Comparison of ENCODE assay signal across 8 cellular contexts in genomic region chr17:2137342-2138098, GRCh38.
DNase-seq lines count a peak whose midpoint lies in the region; ATAC-seq, FAIRE-seq and TF ChIP-seq lines count a peak whose summit lies in the region.

No MANE protein-coding gene starts in this region.

- no peak overlapping the region for H4K91ac ChIP-seq in H1 (replicated peaks; ENCODE audit: insufficient read length, low read length)

- no peak overlapping the region for H2AFZ ChIP-seq in H1 (ENCODE audit: low read length)

- peaks cover 2% of the 10 kb centered on the region; the same call in 1 of the 2 replicates for H3K79me1 ChIP-seq in H1 (ENCODE audit: low read depth, low read length)

- TF ChIP-seq CTCF in H1 (IDR thresholded peaks at IDR 0.05; ENCODE audit: control extremely low read depth in 1 of 3, insufficient read depth in 1 of 3, low read depth in 1 of 3, low read length in 3 of 3) (no peak), psoas muscle (IDR thresholded peaks at IDR 0.05) (no peak)

- ATAC-seq in activated naive CD4-positive, alpha-beta T cell treated with anti-CD3 and anti-CD28 coated beads, Interleukin-2, amount 50 U/mL, for 72 hours: peak in 1 of 2 donors; percentile 51
- peak; percentile 86 to 94 (median 92) for ATAC-seq in psoas muscle

- H3K4ac ChIP-seq in H1 (replicated peaks; ENCODE audit: insufficient read length, low read depth, low read length): no peak overlapping the region

- no peak overlapping the region for H3K9ac ChIP-seq in H1 (replicated peaks in 1 of 4; ENCODE audit: extremely low read depth in 1 of 4, low read depth in 3 of 4, low read length in 3 of 4)

- WGBS in H1 (ENCODE audit: extremely low coverage in 1 of 2, insufficient coverage in 1 of 2, insufficient read length in 1 of 2, insufficient replicate concordance in 2 of 2, low coverage in 1 of 2, low lambda C conversion rate in 2 of 2, missing lambda C conversion rate in 1 of 2), 2 experiments: 42% methylated on average over 11 of the region's 11 CpGs; no CpG with 5 or more reads in 1 of the 2 experiments
- 66 to 76% (median 66%) methylated on average over 11 of the region's 11 CpGs for WGBS in psoas muscle, 3 donors

- no peak overlapping the region for H3K27ac ChIP-seq in H1 (ENCODE audit: low read depth, low read length)
- H3K27ac ChIP-seq in psoas muscle: peak overlapping the region; percentile 68

- H3K36me3 ChIP-seq in H1 (ENCODE audit: control insufficient read depth in 2 of 4, insufficient read depth in 4 of 4, low read length in 3 of 4) (no peaks in the 10 kb centered on the region), psoas muscle (ENCODE audit: insufficient read depth in 1 of 2, low read depth in 1 of 2) (no peaks in the 10 kb centered on the region)

- POLR2A ChIA-PET in H1 (lab: Charles Lee; ENCODE audit: partially characterized antibody): interaction anchor here (0.6 to 0.9 kb wide), 2 partner anchors 165 to 335 kb away, joined by 3 read pairs; no protein-coding TSS in a partner anchor

- H2BK20ac ChIP-seq in H1 (ENCODE audit: low read length): no peak overlapping the region

- H3K9me3 ChIP-seq in H1 (ENCODE audit: insufficient read depth in 2 of 2, low read depth in 1 of 2, low read length in 1 of 2) (no peaks in the 10 kb centered on the region), psoas muscle (no peaks in the 10 kb centered on the region)

- peak overlapping the region; percentile 81; the same call in 1 of the 2 replicates for H2BK12ac ChIP-seq in H1 (ENCODE audit: low read depth, low read length)

- no peak overlapping the region for H2BK15ac ChIP-seq in H1 (ENCODE audit: low read length)

- no peak overlapping the region for H3K56ac ChIP-seq in H1 (replicated peaks; ENCODE audit: insufficient read length, low read depth, low read length)

- H3K4me2 ChIP-seq in H1 (ENCODE audit: insufficient read depth in 1 of 2, low read depth in 2 of 2, low read length in 2 of 2): peak overlapping the region; percentile 42 to 44

- no peak overlapping the region for H2BK5ac ChIP-seq in H1 (ENCODE audit: low read depth, low read length)

- no peak overlapping the region for H2BK120ac ChIP-seq in H1 (replicated peaks; ENCODE audit: low read depth, low read length)

- H3K9me3 Mint-ChIP-seq in activated naive CD4-positive, alpha-beta T cell treated with anti-CD3 and anti-CD28 coated beads, Interleukin-2, amount 50 U/mL, for 72 hours: no peaks in the 10 kb centered on the region

- 0 out of 4 replicates have a peak, but pooled peaks of 1 of the 2 experiments have one; percentile 3 for TF ChIP-seq RAD21 in H1 (IDR thresholded peaks at IDR 0.05 in 1 of 2, conservative IDR thresholded peaks at IDR 0.05 in 1 of 2; ENCODE audit: low read depth in 2 of 2, low read length in 2 of 2)

- peaks cover 0 to 3% of the 10 kb centered on the region in 2 experiments for H4K20me1 ChIP-seq in H1 (replicated peaks in 1 of 2; ENCODE audit: control insufficient read depth in 1 of 2, insufficient read depth in 2 of 2, low read length in 2 of 2)

- H3K18ac ChIP-seq in H1 (ENCODE audit: extremely low read depth, low read length): 0 out of 2 replicates have a peak overlapping the region, but pooled peaks have one; percentile 9

- no peaks in the 10 kb centered on the region for H3K23me2 ChIP-seq in H1 (ENCODE audit: low read depth, low read length)

- H3K79me2 ChIP-seq in H1 (ENCODE audit: control insufficient read depth in 1 of 2, insufficient read depth in 2 of 2, low read length in 2 of 2): no peaks in the 10 kb centered on the region

- no peak for TF ChIP-seq EP300 in H1 (IDR thresholded peaks at IDR 0.05; ENCODE audit: borderline replicate concordance in 1 of 2, low read depth in 2 of 2, low read length in 2 of 2)

- H3K23ac ChIP-seq in H1 (ENCODE audit: insufficient read length): no peak overlapping the region

- H3K14ac ChIP-seq in H1 (ENCODE audit: insufficient read length): no peak overlapping the region

- H3K36me3 Mint-ChIP-seq in activated naive CD4-positive, alpha-beta T cell treated with anti-CD3 and anti-CD28 coated beads, Interleukin-2, amount 50 U/mL, for 72 hours: peaks cover 0 to 11% of the 10 kb centered on the region in 2 donors

- H4K5ac ChIP-seq in H1 (ENCODE audit: insufficient read length, low read depth, low read length): no peak overlapping the region

- peak; percentile 95 for FAIRE-seq in H1 (lab: Jason Lieb, UNC)

- TF ChIP-seq POLR2A in H1 (IDR thresholded peaks at IDR 0.05; ENCODE audit: control extremely low read depth in 1 of 2, low read depth in 2 of 2, low read length in 2 of 2): no peak

- intact Hi-C loops in psoas muscle (cut with DNase I): no loop called here

- CTCF ChIA-PET in H1 (lab: Charles Lee; ENCODE audit: partially characterized antibody): interaction anchor here (0.9 to 1.8 kb wide), 6 partner anchors 32 to 107 kb away, joined by 3 to 7 read pairs (median 4); no protein-coding TSS in a partner anchor

- no peak overlapping the region for H4K8ac ChIP-seq in H1 (ENCODE audit: extremely low read depth, insufficient read depth, low read length)

- peak overlapping the region in 1 of 4 experiments; percentile 21; a peak in 1 of 8 replicates for H3K4me3 ChIP-seq in H1 (ENCODE audit: extremely low read depth in 1 of 4, insufficient read depth in 2 of 4, low read depth in 3 of 4, low read length in 4 of 4)
- no peak overlapping the region for H3K4me3 ChIP-seq in psoas muscle

- H3K27me3 ChIP-seq in H1 (replicated peaks in 1 of 4; ENCODE audit: control insufficient read depth in 3 of 4, extremely low read depth in 1 of 4, insufficient read depth in 3 of 4, low read length in 3 of 4): no peaks in the 10 kb centered on the region
- H3K27me3 ChIP-seq in psoas muscle (ENCODE audit: insufficient read depth in 3 of 3, low read length in 2 of 3): no peaks in the 10 kb centered on the region

- no peak overlapping the region for H2AK5ac ChIP-seq in H1 (ENCODE audit: low read depth, low read length)

- peak overlapping the region; percentile 30 to 75 for H3K27ac Mint-ChIP-seq in activated naive CD4-positive, alpha-beta T cell treated with anti-CD3 and anti-CD28 coated beads, Interleukin-2, amount 50 U/mL, for 72 hours

- DNase-seq in activated naive CD4-positive, alpha-beta T cell treated with anti-CD3 and anti-CD28 coated beads, Interleukin-2, amount 50 U/mL, for 72 hours (ENCODE audit: low spot score in 2 of 2): no peak
- no peak for DNase-seq in activated naive CD4-positive, alpha-beta T cell treated with Interleukin-2 at 50 U/mL for 16 hours
- peak; percentile 87 for DNase-seq in LHCN-M2 (ENCODE audit: low read depth)
- DNase-seq in H1 (ENCODE audit: low read depth in 1 of 2, low spot score in 2 of 2): peak; percentile 29 to 53
- peak in 1 of 2 donors; percentile 25 for DNase-seq in psoas muscle
- DNase-seq in NCI-H748 (lab: John Stamatoyannopoulos, UW; ENCODE audit: unreplicated experiment): no peak
- no peak for DNase-seq in central memory CD4-positive, alpha-beta T cell
- no peak for DNase-seq in NCI-H2107 (lab: John Stamatoyannopoulos, UW)

- H3K4me1 ChIP-seq in H1 (replicated peaks in 1 of 4; ENCODE audit: control insufficient read depth in 3 of 4, insufficient read depth in 4 of 4, low read length in 3 of 4): peaks cover 3 to 13% (median 7%) of the 10 kb centered on the region in 4 experiments; a peak in 6 of 7 replicates
- peaks cover 18% of the 10 kb centered on the region for H3K4me1 ChIP-seq in psoas muscle

TF ChIP-seq in H1, 55 proteins besides CTCF, POLR2A, EP300 and RAD21 (continues in another document):
- TF ChIP-seq NRF1 (IDR thresholded peaks at IDR 0.05; ENCODE audit: low read depth, low read length) (no peak), YY1 (IDR thresholded peaks at IDR 0.05; ENCODE audit: low read depth, low read length) (no peak), SP1 (IDR thresholded peaks at IDR 0.05; ENCODE audit: low read depth, low read length) (no peak), SAP30 (IDR thresholded peaks at IDR 0.05; ENCODE audit: insufficient read depth, insufficient replicate concordance, low read length) (peak; percentile 82)

Comparison
In these comparisons a context has a peak if more than half of its experiments do, and no peak if none do; other contexts are left out.
1. DNase-seq: peak in LHCN-M2 (single experiment) and H1 (2 of 2); none in activated naive CD4-positive, alpha-beta T cell treated with anti-CD3 and anti-CD28 coated beads, Interleukin-2, amount 50 U/mL, for 72 hours (0 of 2), activated naive CD4-positive, alpha-beta T cell treated with Interleukin-2 at 50 U/mL for 16 hours (single experiment), NCI-H748 (single experiment), central memory CD4-positive, alpha-beta T cell (single experiment) and NCI-H2107 (single experiment).